In genomic region chr18:36297419-36298112, GRCh38 we compare ENCODE assay signal across 8 cellular contexts. TPM values are rescaled to one million over a fixed set of nuclear protein-coding genes. Genes with fewer than 3 reads are reported as not detected.
DNase-seq lines count a peak whose midpoint lies in the region; ATAC-seq lines count a peak whose summit lies in the region.

FHOD3 (plus strand) TSS chr18:36297713; CDS start chr18:36297836, 123 bp downstream.

- H3K4me2 ChIP-seq in neuronal stem cell (ENCODE audit: insufficient read depth, low read length, poor library complexity, severe bottlenecking): peak within 1 kb of the TSS; percentile 79

- H2AFZ ChIP-seq in neuronal stem cell (ENCODE audit: low read length): peak within 1 kb of the TSS; percentile 97

- peak within 1 kb of the TSS; percentile 49 for H4K8ac ChIP-seq in neuronal stem cell (ENCODE audit: low read depth, low read length)

- peak within 1 kb of the TSS; percentile 76 for H3K27ac ChIP-seq in neuronal stem cell (replicated peaks; ENCODE audit: low read length)

- H3K18ac ChIP-seq in neuronal stem cell (ENCODE audit: low read length): peak within 1 kb of the TSS; percentile 99

- peaks cover 0 to 19% of the 10 kb centered on the region in 2 donors for H3K36me3 ChIP-seq in neuronal stem cell (replicated peaks in 1 of 2; ENCODE audit: control insufficient read depth in 2 of 2, insufficient read depth in 2 of 2, low read length in 2 of 2)

- H2AK5ac ChIP-seq in neuronal stem cell (ENCODE audit: low read depth, low read length): peak within 1 kb of the TSS; percentile 73

- peak within 1 kb of the TSS; percentile 95 for H3K9ac ChIP-seq in neuronal stem cell (ENCODE audit: low read depth, low read length, poor library complexity)

- DNase-seq in G401 (ENCODE audit: low spot score) (peak; percentile 21), HuH-7.5 (ENCODE audit: low spot score) (peak; percentile 52), head of caudate nucleus (peak in 40 of 42 donors; percentile 35 to 81 (median 62)), neuronal stem cell (ENCODE audit: low spot score) (peak; percentile 82), NCI-H187 treated with DMSO at 0.1 percent for 48 hours (lab: John Stamatoyannopoulos, UW) (no peak), mesenteric fat pad (ENCODE audit: low spot score) (no peak)
- peak; percentile 31 to 41 for DNase-seq in activated T-cell treated with anti-CD3 and anti-CD28 coated beads, Interleukin-2, amount 50 U/mL, for 48 hours

- H2BK120ac ChIP-seq in neuronal stem cell (ENCODE audit: low read depth, low read length): peak within 1 kb of the TSS; percentile 85

- ATAC-seq in GM21526 (IDR thresholded peaks at IDR 0.05; ENCODE audit: low FRiP score, unreplicated experiment): peak; percentile 53

- H3K4me1 ChIP-seq in neuronal stem cell (ENCODE audit: control insufficient read depth in 2 of 2, insufficient read depth in 1 of 2, low read depth in 1 of 2, low read length in 2 of 2): peaks cover 9 to 13% of the 10 kb centered on the region in 2 donors

- H4K91ac ChIP-seq in neuronal stem cell (ENCODE audit: low read depth, low read length, poor library complexity): no peak within 1 kb of the TSS

- in situ Hi-C loops in G401 (cut with HindIII; ENCODE audit: low sequenced_read_pairs): no loop called here

- peak within 1 kb of the TSS; percentile 97 for H2BK5ac ChIP-seq in neuronal stem cell (ENCODE audit: low read length)

- intact Hi-C loops in head of caudate nucleus (cut with DNase I): no loop called here

- WGBS in neuronal stem cell (ENCODE audit: extremely low coverage in 2 of 2, insufficient read length in 2 of 2, insufficient replicate concordance in 1 of 2), 2 donors: no CpG with 5 or more reads among the region's 89 CpGs

- peak within 1 kb of the TSS; percentile 67 for H3K4ac ChIP-seq in neuronal stem cell (ENCODE audit: low read length)

- peaks cover 0 to 15% of the 10 kb centered on the region in 2 donors for H3K9me3 ChIP-seq in neuronal stem cell (replicated peaks in 1 of 2; ENCODE audit: control insufficient read depth in 2 of 2, insufficient read depth in 1 of 2, low read depth in 1 of 2, low read length in 2 of 2)

- peaks cover 5% of the 10 kb centered on the region for H3K79me1 ChIP-seq in neuronal stem cell (ENCODE audit: low read depth, low read length)

- H2BK15ac ChIP-seq in neuronal stem cell (ENCODE audit: low read length): peak within 1 kb of the TSS; percentile 75

- no peak within 1 kb of the TSS for H2BK12ac ChIP-seq in neuronal stem cell (ENCODE audit: low read length)

- H3K27me3 ChIP-seq in neuronal stem cell (ENCODE audit: control insufficient read depth in 3 of 3, insufficient read depth in 3 of 3, low read depth in 1 of 3, low read length in 3 of 3): peaks cover 0 to 5% (median 4%) of the 10 kb centered on the region in 3 experiments

- peak within 1 kb of the TSS; percentile 87 for H3K23ac ChIP-seq in neuronal stem cell (ENCODE audit: low read depth, low read length, poor library complexity)

- peak within 1 kb of the TSS; percentile 88 to 98 for H3K4me3 ChIP-seq in neuronal stem cell (ENCODE audit: low read length in 2 of 2)

- peak within 1 kb of the TSS; percentile 92 for H3K14ac ChIP-seq in neuronal stem cell (ENCODE audit: low read length)

RNA-seq across cellular contexts. Expression of gene FHOD3, which starts in this region (rescaled TPM):
- total RNA-seq in G401 (2014; rRNA removed; shearing (Covaris generic)): 0.03 TPM in 1 of 2 replicates, not detected in the other
- 32.6 TPM for polyA plus RNA-seq in neuronal stem cell (2013, experiment 1 of 2)
- polyA plus RNA-seq in neuronal stem cell (2013, experiment 2 of 2): 31.7 TPM
- total RNA-seq in mesenteric fat pad: 5.4 TPM

Comparison
In these comparisons a context has a peak if more than half of its experiments do, and no peak if none do; other contexts are left out.
1. Peak in DNase-seq in G401; RNA of the gene not detected or under 1 TPM.
2. DNase-seq: peak in HuH-7.5 (single experiment), activated T-cell treated with anti-CD3 and anti-CD28 coated beads, Interleukin-2, amount 50 U/mL, for 48 hours (2 of 2), head of caudate nucleus (40 of 42) and neuronal stem cell (single experiment); none in NCI-H187 treated with DMSO at 0.1 percent for 48 hours (single experiment) and mesenteric fat pad (single experiment).